Comparison of ENCODE assay signal across 22 cellular contexts in the genomic region with DNA sequence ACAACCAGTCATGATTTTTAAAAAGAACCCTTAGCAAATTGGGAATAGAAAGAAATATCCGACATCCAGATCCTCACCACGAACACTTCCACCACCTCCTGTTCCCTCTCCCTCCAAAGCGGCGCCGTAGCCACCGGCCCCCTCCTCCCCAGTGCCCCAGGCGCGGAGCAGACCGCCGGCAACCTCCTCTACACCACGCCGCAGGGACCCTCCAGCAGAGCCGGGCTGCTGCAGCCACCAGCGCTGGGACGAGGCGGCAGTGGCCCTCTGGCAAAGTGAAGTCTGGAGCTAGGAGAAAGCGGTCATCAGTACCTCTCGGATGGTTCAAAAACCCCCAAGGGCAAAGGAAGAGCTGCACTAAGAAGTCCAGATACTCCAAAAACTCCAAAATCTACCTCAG. TPM values are rescaled to one million over a fixed set of nuclear protein-coding genes. Genes with fewer than 3 reads are reported as not detected.
DNase-seq lines count a peak whose midpoint lies in the region; ATAC-seq, FAIRE-seq and TF ChIP-seq lines count a peak whose summit lies in the region.
"Had no signal": no experiment of that assay in that cellular context is flagged by ENCODE, and none has a peak within 500 bp of the region (broad histone marks: within the 10 kb centered on the region; RNA-seq: fewer than 3 reads in every experiment).

No MANE protein-coding gene starts in this region.

- no peak for ATAC-seq in effector memory CD8-positive, alpha-beta T cell (replicated peaks)
- ATAC-seq in stimulated activated effector memory CD8-positive, alpha-beta T cell treated with anti-CD3 and anti-CD28 coated beads, Interleukin-12 subunit alpha, Interleukin-12 subunit beta, amount 100 ng/mL, for 72 hours, result no peak
- ATAC-seq in GM18511 (IDR thresholded peaks at IDR 0.05; ENCODE audit: unreplicated experiment) (no peak), HG03097 (IDR thresholded peaks at IDR 0.05; ENCODE audit: low FRiP score, unreplicated experiment) (no peak), GM21737 (IDR thresholded peaks at IDR 0.05; ENCODE audit: unreplicated experiment) (no peak)
- ATAC-seq: HepG2, Panc1, SK-N-SH treated with all-trans-retinoic acid at 6 μM for 48 hours had no signal

- no peak overlapping the region for H3K23ac ChIP-seq in mesendoderm (ENCODE audit: low read length)

- H3K79me2 ChIP-seq in mesendoderm (ENCODE audit: control insufficient read depth, insufficient read depth, low read length), result no peaks in the 10 kb centered on the region

- no peak overlapping the region for H4K5ac ChIP-seq in mesendoderm (ENCODE audit: low read length)

- H2AK5ac ChIP-seq in mesendoderm (ENCODE audit: low read length), result no peak overlapping the region

- H3K4me2 ChIP-seq in mesendoderm (ENCODE audit: low read length), result no peak overlapping the region

- WGBS in mesendoderm (ENCODE audit: extremely low coverage, insufficient coverage, low lambda C conversion rate), result no CpG with 5 or more reads among the region's 18 CpGs

- no peak overlapping the region for H3K18ac ChIP-seq in mesendoderm (ENCODE audit: low read length)

- no peak overlapping the region for H2BK15ac ChIP-seq in mesendoderm (replicated peaks; ENCODE audit: low read depth)

- H3K4me1 ChIP-seq in mesendoderm (ENCODE audit: control insufficient read depth, low read depth, low read length), result peaks cover 1% of the 10 kb centered on the region

- no peak overlapping the region for H3K4me3 ChIP-seq in mesendoderm (ENCODE audit: low read length)

- H3K27ac ChIP-seq in mesendoderm (ENCODE audit: low read depth, low read length), result no peak overlapping the region

- H3K4me3 Mint-ChIP-seq in effector memory CD8-positive, alpha-beta T cell, result peak overlapping the region in 1 of 2 donors; percentile 38
- no peak overlapping the region for H3K4me3 Mint-ChIP-seq in stimulated activated effector memory CD8-positive, alpha-beta T cell treated with anti-CD3 and anti-CD28 coated beads, Interleukin-12 subunit alpha, Interleukin-12 subunit beta, amount 100 ng/mL, for 72 hours
- H3K4me3 Mint-ChIP-seq: HFFc6 had no signal

- H3K56ac ChIP-seq in mesendoderm (ENCODE audit: low read length), result no peak overlapping the region

- no peak overlapping the region for H3K4ac ChIP-seq in mesendoderm (ENCODE audit: low read depth, low read length)

- DNase-seq in GM12891 (ENCODE audit: insufficient read length, low spot score) (no peak), mesendoderm (peak; percentile 57)
- no peak for DNase-seq in effector memory CD8-positive, alpha-beta T cell
- no peak for DNase-seq in stimulated activated effector memory CD8-positive, alpha-beta T cell treated with anti-CD3 and anti-CD28 coated beads, Interleukin-12 subunit alpha, Interleukin-12 subunit beta, amount 100 ng/mL, for 72 hours (ENCODE audit: low spot score in 2 of 2)
- DNase-seq: DMS79 treated with DMSO at 0.1 percent for 48 hours, GDM1, GOT3, HFFc6, Kasumi-1, NCI-H1105 treated with DMSO at 0.1 percent for 48 hours, NCI-H187 treated with DMSO at 0.1 percent for 48 hours, NCI-H2171, NCI-H446 treated with DMSO at 0.1 percent for 48 hours, NCI-H774, SHP77 had no signal

- H3K4me1 Mint-ChIP-seq in effector memory CD8-positive, alpha-beta T cell (ENCODE audit: low read depth in 2 of 2), result peaks cover 54 to 69% of the 10 kb centered on the region in 2 donors
- peaks cover 90% of the 10 kb centered on the region for H3K4me1 Mint-ChIP-seq in stimulated activated effector memory CD8-positive, alpha-beta T cell treated with anti-CD3 and anti-CD28 coated beads, Interleukin-12 subunit alpha, Interleukin-12 subunit beta, amount 100 ng/mL, for 72 hours

- peaks cover 72% of the 10 kb centered on the region for H3K36me3 Mint-ChIP-seq in effector memory CD8-positive, alpha-beta T cell (ENCODE audit: insufficient read depth)
- H3K36me3 Mint-ChIP-seq in stimulated activated effector memory CD8-positive, alpha-beta T cell treated with anti-CD3 and anti-CD28 coated beads, Interleukin-12 subunit alpha, Interleukin-12 subunit beta, amount 100 ng/mL, for 72 hours, result peaks cover 93% of the 10 kb centered on the region

- no peaks in the 10 kb centered on the region for H3K27me3 Mint-ChIP-seq in effector memory CD8-positive, alpha-beta T cell

- H3K36me3 ChIP-seq in mesendoderm (ENCODE audit: control insufficient read depth, insufficient read depth, low read length), result no peaks in the 10 kb centered on the region

- no peak overlapping the region for H2BK5ac ChIP-seq in mesendoderm (ENCODE audit: low read length)

- no peak overlapping the region for H3K9ac ChIP-seq in mesendoderm (ENCODE audit: low read length)

- H3K9me3 Mint-ChIP-seq in effector memory CD8-positive, alpha-beta T cell, result no peaks in the 10 kb centered on the region
- H3K9me3 Mint-ChIP-seq in stimulated activated effector memory CD8-positive, alpha-beta T cell treated with anti-CD3 and anti-CD28 coated beads, Interleukin-12 subunit alpha, Interleukin-12 subunit beta, amount 100 ng/mL, for 72 hours, result no peaks in the 10 kb centered on the region
- H3K9me3 Mint-ChIP-seq: HFFc6 had no signal

- no peak for TF ChIP-seq POLR2A in GM12891 (IDR thresholded peaks at IDR 0.05; ENCODE audit: low read depth, low read length)

- H3K27ac Mint-ChIP-seq in effector memory CD8-positive, alpha-beta T cell, result peak overlapping the region; percentile 83 to 97
- H3K27ac Mint-ChIP-seq in stimulated activated effector memory CD8-positive, alpha-beta T cell treated with anti-CD3 and anti-CD28 coated beads, Interleukin-12 subunit alpha, Interleukin-12 subunit beta, amount 100 ng/mL, for 72 hours, result peak overlapping the region; percentile 32
- H3K27ac Mint-ChIP-seq: CD14-positive monocyte, HFFc6 had no signal

- no peaks in the 10 kb centered on the region for H3K79me1 ChIP-seq in mesendoderm (ENCODE audit: low read length)

- H4K8ac ChIP-seq in mesendoderm (ENCODE audit: low read depth, low read length), result no peak overlapping the region

- FAIRE-seq in GM12891 (lab: Jason Lieb, UNC), result peak; percentile 38
- FAIRE-seq: HepG2 had no signal

- H3K27me3 ChIP-seq in mesendoderm (ENCODE audit: insufficient read depth, low read length, poor library complexity), result peaks cover 76% of the 10 kb centered on the region

- no peak overlapping the region for H2BK120ac ChIP-seq in mesendoderm (ENCODE audit: low read depth, low read length)

TF ChIP-seq in GM12891, 5 proteins besides CTCF, POLR2A, EP300 and RAD21:
- no peak for TF ChIP-seq POLR2AphosphoS5 (IDR thresholded peaks at IDR 0.05; ENCODE audit: low read depth, low read length)
- TF ChIP-seq SPI1 (IDR thresholded peaks at IDR 0.05; ENCODE audit: low read depth, low read length), result no peak
- TF ChIP-seq POU2F2 (IDR thresholded peaks at IDR 0.05; ENCODE audit: low read depth, low read length), result no peak
- TF ChIP-seq PAX5 (IDR thresholded peaks at IDR 0.05; ENCODE audit: insufficient read depth, low read length, severe bottlenecking), result no peak
- no peak for TF ChIP-seq TAF1 (IDR thresholded peaks at IDR 0.05; ENCODE audit: low read depth, low read length)

RNA-seq across cellular contexts. Expression of a gene that starts 41.4 kb away (rescaled TPM):
- 5.8 TPM for polyA plus RNA-seq in GM12891 (2012; ENCODE audit: low read depth, missing spikeins)
- polyA plus RNA-seq in mesendoderm (2013, experiment 1 of 2), result 7.7 TPM
- polyA plus RNA-seq in mesendoderm (2013, experiment 2 of 2), result 8.0 TPM
- polyA plus RNA-seq: HepG2 had no signal

RNA-seq across cellular contexts. Expression of a gene that starts 47.5 kb away (rescaled TPM):
- polyA plus RNA-seq in GM12891 (2012; ENCODE audit: low read depth, missing spikeins), result 0.44 TPM
- polyA plus RNA-seq in mesendoderm (2013, experiment 1 of 2), result not detected
- not detected for polyA plus RNA-seq in mesendoderm (2013, experiment 2 of 2)
- polyA plus RNA-seq: HepG2 had no signal

RNA-seq across cellular contexts. Expression of a gene that starts 57.6 kb away (rescaled TPM):
- polyA plus RNA-seq in GM12891 (2012; ENCODE audit: low read depth, missing spikeins), result 7.9 TPM
- polyA plus RNA-seq in mesendoderm (2013, experiment 1 of 2), result 20.3 TPM
- 21.0 TPM for polyA plus RNA-seq in mesendoderm (2013, experiment 2 of 2)
- polyA plus RNA-seq: HepG2 had no signal
